In the genomic region with DNA sequence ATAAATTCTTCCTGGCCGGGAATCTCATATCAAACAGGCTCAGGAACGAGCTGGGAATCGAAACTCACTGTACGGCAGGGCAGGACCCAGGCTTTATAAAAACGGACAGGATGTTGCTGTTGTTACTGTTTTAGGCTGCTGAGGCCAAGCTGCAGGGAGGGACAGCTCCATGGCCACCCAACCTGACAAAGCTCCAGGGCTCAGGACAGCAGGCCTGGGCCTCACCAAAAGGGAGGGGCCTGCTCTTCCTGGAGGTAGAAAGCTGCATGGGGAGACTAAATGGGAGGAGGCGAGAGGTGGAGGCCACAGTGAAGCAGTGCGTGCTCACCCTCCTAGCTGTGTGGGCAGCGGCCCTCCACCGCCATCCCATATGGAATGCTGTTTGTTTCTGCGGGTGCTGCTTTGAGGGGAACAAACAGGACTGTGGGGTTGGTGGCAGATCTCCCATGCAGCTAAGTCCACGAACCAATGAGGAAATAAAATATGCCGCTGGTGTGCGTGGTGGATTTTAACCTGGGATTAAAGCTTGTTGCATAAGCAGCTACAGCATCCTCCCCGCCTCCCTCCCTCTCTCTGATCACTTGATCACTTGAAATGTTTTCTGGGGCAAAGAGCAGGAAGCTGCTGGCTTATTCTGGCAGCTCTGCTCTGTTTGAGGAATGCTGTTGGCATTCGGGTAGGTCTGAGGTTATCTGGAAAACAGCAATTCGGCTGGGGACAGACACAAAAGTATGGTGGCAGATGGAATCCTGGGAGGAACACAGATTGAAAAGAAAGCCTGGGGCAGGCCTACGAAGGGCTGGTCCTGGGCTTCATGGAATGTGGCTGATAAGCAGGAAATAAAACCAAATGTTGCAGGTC, we compare ENCODE assay signal across 8 cellular contexts. TPM values are rescaled to one million over a fixed set of nuclear protein-coding genes. Genes with fewer than 3 reads are reported as not detected.
A peak's percentile ranks its signal among the peaks of the same experiment; 100 is the strongest.
DNase-seq lines count a peak whose midpoint lies in the region; ATAC-seq, FAIRE-seq and TF ChIP-seq lines count a peak whose summit lies in the region.

No MANE protein-coding gene starts in this region.

- no peaks in the 10 kb centered on the region for H3K9me3 Mint-ChIP-seq in progenitor cell of endocrine pancreas (ENCODE audit: low read depth)

- peak; percentile 94 for FAIRE-seq in A204.1 (lab: Jason Lieb, UNC)

- H3K4me3 Mint-ChIP-seq in progenitor cell of endocrine pancreas (ENCODE audit: low read depth), result peak overlapping the region; percentile 4

- peaks cover 60% of the 10 kb centered on the region for H3K4me1 Mint-ChIP-seq in progenitor cell of endocrine pancreas (ENCODE audit: low read depth)

- no peak for TF ChIP-seq CTCF in progenitor cell of endocrine pancreas (IDR thresholded peaks at IDR 0.05; ENCODE audit: unreplicated experiment)

- peak overlapping the region; percentile 99 for H3K27ac Mint-ChIP-seq in progenitor cell of endocrine pancreas

- peak; percentile 88 for DNase-seq in ELR (ENCODE audit: low read depth)
- DNase-seq in NCI-H460 (ENCODE audit: extremely low read depth, low read depth), result peak; percentile 85
- peak; percentile 59 for DNase-seq in amniotic stem cell (lab: John Stamatoyannopoulos, UW)
- DNase-seq in left ventricle myocardium superior, result peak; percentile 65
- peak; percentile 29 for DNase-seq in progenitor cell of endocrine pancreas (ENCODE audit: low spot score, unreplicated experiment)

- ATAC-seq in left ventricle myocardium superior (peak; percentile 62), HG03095 (IDR thresholded peaks at IDR 0.05; ENCODE audit: unreplicated experiment) (no peak), GM21737 (IDR thresholded peaks at IDR 0.05; ENCODE audit: unreplicated experiment) (no peak)

- intact Hi-C loops in left ventricle myocardium superior (cut with micrococcal nuclease), result loop anchor here (5.0 kb wide), 1 partner anchor 42 kb away; no protein-coding TSS in a partner anchor

- no peaks in the 10 kb centered on the region for H3K27me3 Mint-ChIP-seq in progenitor cell of endocrine pancreas

- no peaks in the 10 kb centered on the region for H3K36me3 Mint-ChIP-seq in progenitor cell of endocrine pancreas (ENCODE audit: insufficient read depth)

RNA-seq across cellular contexts. Expression of gene ZMYND8, which starts 2.4 kb away (rescaled TPM):
- total RNA-seq in NCI-H460 (2014; rRNA removed; shearing (Covaris generic)), result 19.3 and 20.6 TPM in 2 replicates
- polyA plus RNA-seq in NCI-H460 (2014; cell fraction: nucleus; rRNA removed), result 15.4 and 16.6 TPM in 2 replicates
- 40.1 TPM for total RNA-seq in left ventricle myocardium superior
- 100 and 102 TPM in 2 replicates for total RNA-seq in progenitor cell of endocrine pancreas

Comparison
In these comparisons a context has a peak if more than half of its experiments do, and no peak if none do; other contexts are left out.
1. DNase-seq: peak in every context shown above with its lines; median percentile 88 in ELR; 85 in NCI-H460; 65 in left ventricle myocardium superior; 59 in amniotic stem cell; 29 in progenitor cell of endocrine pancreas.